ENCODE assay signal across 20 cellular contexts in the genomic region with DNA sequence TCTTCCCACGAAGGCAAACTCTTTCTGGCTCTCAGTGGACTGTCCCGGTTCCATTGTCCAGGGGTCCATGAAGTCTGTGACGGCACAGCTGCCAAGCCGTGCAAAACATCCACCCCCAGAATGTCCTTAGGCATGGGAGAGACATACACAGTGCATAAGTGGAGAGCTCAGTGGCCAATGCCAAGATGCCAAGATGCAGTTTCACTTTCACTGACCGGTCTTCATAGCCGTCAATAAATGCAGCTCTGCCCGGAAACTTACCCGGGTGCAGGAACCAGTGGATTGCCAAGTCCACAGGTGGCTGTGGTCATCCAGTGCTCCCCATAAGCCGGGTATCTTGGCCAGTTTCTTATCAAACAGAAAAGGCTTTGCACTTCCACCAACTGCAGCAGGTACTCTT.
"Had no signal": no experiment of that assay in that cellular context is flagged by ENCODE, and none has a peak within 500 bp of the region (broad histone marks: within the 10 kb centered on the region; RNA-seq: fewer than 3 reads in every experiment).

No MANE protein-coding gene starts in this region.

- H3K27me3 ChIP-seq: foreskin keratinocyte, right lobe of liver, tibial artery had no signal

- H3K27ac ChIP-seq: esophagus muscularis mucosa, foreskin keratinocyte, heart right ventricle, right lobe of liver, skin epidermis, tibial artery had no signal

- H3K4me3 ChIP-seq: esophagus muscularis mucosa, heart right ventricle, right lobe of liver, skin epidermis, tibial artery had no signal

- H3K4me1 ChIP-seq: esophagus muscularis mucosa, foreskin keratinocyte, heart right ventricle, right lobe of liver, tibial artery had no signal

- H3K36me3 ChIP-seq: esophagus muscularis mucosa, heart right ventricle, right lobe of liver, tibial artery had no signal

- ATAC-seq: activated naive CD8-positive, alpha-beta T cell treated with anti-CD3 and anti-CD28 coated beads, Interleukin-2, amount 50 U/mL, for 24 hours; foreskin keratinocyte; heart right ventricle; stimulated activated memory B cell treated with anti-CD40 and anti-IgM and Interleukin-4, amounts not matched to agents 10 μg/mL and 1 μg/mL and 100 μg/mL, for 72 hours; stimulated activated naive CD8-positive, alpha-beta T cell treated with anti-CD3 and anti-CD28 coated beads, Interleukin-15, amount 100 ng/mL, for 72 hours had no signal

- DNase-seq: activated CD4-positive, alpha-beta memory T cell treated with anti-CD3 and anti-CD28 coated beads for 36 hours; activated CD4-positive, alpha-beta T cell treated with anti-CD3 and anti-CD28 coated beads, Interleukin-2, amount 10 ng/mL, durations not matched to agents 24 days and 14 days; activated CD4-positive, CD25-positive, alpha-beta regulatory T cell treated with anti-CD3 and anti-CD28 coated beads, Interleukin-2, amount 50 U/mL, for 72 hours; activated CD8-positive, alpha-beta memory T cell treated with anti-CD3 and anti-CD28 coated beads, Interleukin-2, amount 50 U/mL, for 4 hours; activated gamma-delta T cell; activated naive CD8-positive, alpha-beta T cell treated with anti-CD3 and anti-CD28 coated beads, Interleukin-2, amount 50 U/mL, for 24 hours; activated T-cell treated with anti-CD3 and anti-CD28 coated beads, Interleukin-2, amount 50 U/mL, for 1 hour; effector CD4-positive, alpha-beta T cell; foreskin keratinocyte; heart right ventricle; mesenchymal stem cell; stimulated activated CD4-positive, alpha-beta T cell treated with anti-CD3 and anti-CD28 coated beads, Interleukin-1b, Interleukin-23, amount 100 ng/mL, for 48 hours; stimulated activated CD4-positive, alpha-beta T cell treated with anti-CD3 and anti-CD28 coated beads, Interleukin-4, amount 100 ng/mL, for 4 hours; stimulated activated CD8-positive, alpha-beta memory T cell treated with anti-CD3 and anti-CD28 coated beads, Interleukin-4, amount 100 ng/mL, for 48 hours; stimulated activated naive CD8-positive, alpha-beta T cell treated with anti-CD3 and anti-CD28 coated beads, Interleukin-15, amount 100 ng/mL, for 72 hours; tibial artery had no signal

- H3K9me3 ChIP-seq: esophagus muscularis mucosa, heart right ventricle, right lobe of liver, tibial artery had no signal
